21 cellular contexts compared by ENCODE assay signal in genomic region chr13:98592353-98592740, GRCh38. TPM values are rescaled to one million over a fixed set of nuclear protein-coding genes. Genes with fewer than 3 reads are reported as not detected.
A peak's percentile ranks its signal among the peaks of the same experiment; 100 is the strongest.
DNase-seq lines count a peak whose midpoint lies in the region; ATAC-seq and TF ChIP-seq lines count a peak whose summit lies in the region.
"Had no signal": no experiment of that assay in that cellular context is flagged by ENCODE, and none has a peak within 500 bp of the region (broad histone marks: within the 10 kb centered on the region; RNA-seq: fewer than 3 reads in every experiment).

No MANE protein-coding gene starts in this region.

- H3K27ac ChIP-seq in PC-9 (no peak overlapping the region), mucosa of rectum (ENCODE audit: low read depth in 2 of 2, low read length in 2 of 2) (peak overlapping the region; percentile 65 to 77)

- H3K36me3 Mint-ChIP-seq in type B pancreatic cell (no peaks in the 10 kb centered on the region), MCF 10A (ENCODE audit: insufficient read depth, unreplicated experiment) (no peaks in the 10 kb centered on the region)
- H3K36me3 Mint-ChIP-seq: CD4-positive, CD25-positive, alpha-beta regulatory T cell; CD8-positive, alpha-beta memory T cell; IgD-negative memory B cell had no signal

- no peaks in the 10 kb centered on the region for H3K4me1 Mint-ChIP-seq in type B pancreatic cell (ENCODE audit: unreplicated experiment)
- H3K4me1 Mint-ChIP-seq in MCF 10A (ENCODE audit: insufficient read depth, unreplicated experiment): no peaks in the 10 kb centered on the region
- H3K4me1 Mint-ChIP-seq: CD8-positive, alpha-beta memory T cell had no signal

- intact Hi-C loops in PC-9 (cut with micrococcal nuclease; ENCODE audit: unreplicated experiment): no loop called here
- intact Hi-C loops in left colon (cut with DNase I, micrococcal nuclease): no loop called here
- intact Hi-C loops in MCF 10A (cut with micrococcal nuclease): no loop called here

- H4K20me1 ChIP-seq in PC-9 (ENCODE audit: insufficient read depth): no peaks in the 10 kb centered on the region

- H3K27ac Mint-ChIP-seq in type B pancreatic cell (peak overlapping the region; percentile 15), MCF 10A (ENCODE audit: low read depth, unreplicated experiment) (no peak overlapping the region)
- H3K27ac Mint-ChIP-seq: CD4-positive, CD25-positive, alpha-beta regulatory T cell; CD8-positive, alpha-beta memory T cell; HFFc6; IgD-negative memory B cell had no signal

- H3K9me2 ChIP-seq in PC-9 (ENCODE audit: insufficient read depth): no peaks in the 10 kb centered on the region

- H3K4me1 ChIP-seq in PC-9 (replicated peaks; ENCODE audit: insufficient read depth) (0 out of 2 replicates have a peak, but pooled peaks cover 2% of the 10 kb centered on the region), mucosa of rectum (ENCODE audit: control insufficient read depth in 2 of 2, insufficient read depth in 2 of 2, low read length in 2 of 2) (peaks cover 0 to 4% of the 10 kb centered on the region in 2 donors)
- H3K4me1 ChIP-seq: BE2C had no signal

- TF ChIP-seq CTCF in PC-9 (conservative IDR thresholded peaks at IDR 0.05) (no peak), type B pancreatic cell (conservative IDR thresholded peaks at IDR 0.05) (no peak), MCF 10A (IDR thresholded peaks at IDR 0.05; ENCODE audit: unreplicated experiment) (no peak)

- H3K9me3 Mint-ChIP-seq in type B pancreatic cell: peaks cover 5% of the 10 kb centered on the region
- H3K9me3 Mint-ChIP-seq in MCF 10A (ENCODE audit: unreplicated experiment): peaks cover 7% of the 10 kb centered on the region

- H3K27me3 Mint-ChIP-seq in type B pancreatic cell: no peaks in the 10 kb centered on the region
- H3K27me3 Mint-ChIP-seq in MCF 10A (ENCODE audit: insufficient read depth, unreplicated experiment): no peaks in the 10 kb centered on the region
- H3K27me3 Mint-ChIP-seq: CD8-positive, alpha-beta memory T cell; IgD-negative memory B cell had no signal

- BruUV-seq in PC-9 (replicated peaks; lab: Mats Ljungman, UMichigan): no TSS peak
- no TSS peak for BruUV-seq in MCF 10A (replicated peaks; lab: Mats Ljungman, UMichigan)

- ATAC-seq in left colon: peak; percentile 90
- ATAC-seq in GM19328 (IDR thresholded peaks at IDR 0.05; ENCODE audit: unreplicated experiment): no peak
- no peak for ATAC-seq in left lobe of liver
- ATAC-seq: HCT116 had no signal

- CTCF ChIA-PET in PC-9 (lab: Charles Lee): no interaction called here
- CTCF ChIA-PET in MCF 10A (lab: Yijun Ruan, JAX): no interaction called here

- no peak overlapping the region for H3K4me3 ChIP-seq in PC-9
- no peak overlapping the region for H3K4me3 ChIP-seq in mucosa of rectum (ENCODE audit: low read length in 2 of 2)

- DNase-seq in PC-9 (no peak), left colon (peak in 1 of 2 donors; percentile 53), type B pancreatic cell (ENCODE audit: extremely low spot score, unreplicated experiment) (no peak), NCI-H2081 (lab: John Stamatoyannopoulos, UW) (no peak), MCF 10A (ENCODE audit: unreplicated experiment) (no peak), left lobe of liver (ENCODE audit: low spot score) (no peak)
- DNase-seq: ACHN; BE2C; C1 segment of cervical spinal cord; CD4-positive, CD25-positive, alpha-beta regulatory T cell; CD8-positive, alpha-beta memory T cell; COR-L47; GDM1; GOT3; H7; HFFc6; KBM-7 had no signal

- 0 out of 2 replicates have a peak overlapping the region, but pooled peaks have one; percentile 6 for H2AFZ ChIP-seq in PC-9

- H3K4me3 Mint-ChIP-seq in type B pancreatic cell (no peak overlapping the region), MCF 10A (ENCODE audit: unreplicated experiment) (no peak overlapping the region)
- H3K4me3 Mint-ChIP-seq: CD4-positive, CD25-positive, alpha-beta regulatory T cell; CD8-positive, alpha-beta memory T cell; HFFc6; IgD-negative memory B cell had no signal

- H3K9me3 ChIP-seq in PC-9 (ENCODE audit: insufficient read depth, low read depth): no peaks in the 10 kb centered on the region
- no peaks in the 10 kb centered on the region for H3K9me3 ChIP-seq in mucosa of rectum (ENCODE audit: control insufficient read depth in 2 of 2, low read length in 2 of 2)
- H3K9me3 ChIP-seq: BE2C had no signal

- POLR2A ChIA-PET in PC-9 (lab: Charles Lee; ENCODE audit: unreplicated experiment) (interaction anchor here (0.6 kb wide), 1 partner anchor 16 kb away, joined by 3 read pairs; no protein-coding TSS in a partner anchor), MCF 10A (lab: Yijun Ruan, JAX) (no interaction called here)

- H3K79me2 ChIP-seq in PC-9 (ENCODE audit: low read depth): no peaks in the 10 kb centered on the region

- H3K9ac ChIP-seq in mucosa of rectum (ENCODE audit: low read depth in 1 of 2, low read length in 2 of 2): no peak overlapping the region

- H3F3A ChIP-seq in PC-9 (ENCODE audit: insufficient read depth, low read depth): no peaks in the 10 kb centered on the region

- H3K27me3 ChIP-seq in PC-9 (ENCODE audit: insufficient read depth, low read depth) (no peaks in the 10 kb centered on the region), mucosa of rectum (ENCODE audit: control insufficient read depth in 2 of 2, insufficient read depth in 2 of 2, low read length in 2 of 2) (no peaks in the 10 kb centered on the region)
- H3K27me3 ChIP-seq: BE2C had no signal

- H3K36me3 ChIP-seq in PC-9 (ENCODE audit: low read depth): no peaks in the 10 kb centered on the region
- no peaks in the 10 kb centered on the region for H3K36me3 ChIP-seq in mucosa of rectum (ENCODE audit: control insufficient read depth in 2 of 2, insufficient read depth in 2 of 2, low read length in 2 of 2)
- H3K36me3 ChIP-seq: BE2C had no signal

- H3K4me2 ChIP-seq in PC-9: no peak overlapping the region

RNA-seq across cellular contexts. Expression of gene STK24, which starts 15.4 kb away (rescaled TPM):
- total RNA-seq in PC-9 (2021) (134 and 139 TPM in 2 replicates), left colon (100 to 1,000 TPM; 204 to 205 TPM), type B pancreatic cell (ENCODE audit: low replicate concordance) (121 and 180 TPM in 2 replicates), MCF 10A (2022) (200 and 215 TPM in 2 replicates), left lobe of liver (17.0 TPM)
